8 cellular contexts compared by ENCODE assay signal in genomic region chr1:97920275-97920831, GRCh38. TPM values are rescaled to one million over a fixed set of nuclear protein-coding genes. Genes with fewer than 3 reads are reported as not detected.
DNase-seq lines count a peak whose midpoint lies in the region; TF ChIP-seq lines count a peak whose summit lies in the region.

No MANE protein-coding gene starts in this region.

- H3K4me1 Mint-ChIP-seq in activated T-helper 1 cell treated with anti-CD3 and anti-CD28 coated beads, Interleukin-12 subunit alpha, Interleukin-12 subunit beta, Interleukin-2, Interleukin-4 antibody, amounts not matched to agents 30 ng/mL and 10 ng/mL and 1 ng/mL, durations not matched to agents 14 hours and 24 hours and 36 hours (ENCODE audit: low read depth): peaks cover 63% of the 10 kb centered on the region

- H3K4me3 ChIP-seq in right atrium auricular region (peak overlapping the region; percentile 81 to 93), rectal smooth muscle tissue (ENCODE audit: low read length) (peak overlapping the region; percentile 94)

- H3K36me3 ChIP-seq in right atrium auricular region (no peaks in the 10 kb centered on the region), rectal smooth muscle tissue (ENCODE audit: control insufficient read depth, insufficient read depth, low read length) (no peaks in the 10 kb centered on the region)

- peaks cover 4% of the 10 kb centered on the region for H3K36me3 Mint-ChIP-seq in activated T-helper 1 cell treated with anti-CD3 and anti-CD28 coated beads, Interleukin-12 subunit alpha, Interleukin-12 subunit beta, Interleukin-2, Interleukin-4 antibody, amounts not matched to agents 30 ng/mL and 10 ng/mL and 1 ng/mL, durations not matched to agents 14 hours and 24 hours and 36 hours (ENCODE audit: low read depth)

- TF ChIP-seq EP300 in Ishikawa (IDR thresholded peaks at IDR 0.05; ENCODE audit: borderline replicate concordance): no peak

- H3K9me3 Mint-ChIP-seq in activated T-helper 1 cell treated with anti-CD3 and anti-CD28 coated beads, Interleukin-12 subunit alpha, Interleukin-12 subunit beta, Interleukin-2, Interleukin-4 antibody, amounts not matched to agents 30 ng/mL and 10 ng/mL and 1 ng/mL, durations not matched to agents 14 hours and 24 hours and 36 hours: no peaks in the 10 kb centered on the region

- intact Hi-C loops in activated T-helper 1 cell treated with anti-CD3 and anti-CD28 coated beads, Interleukin-12 subunit alpha, Interleukin-12 subunit beta, Interleukin-2, Interleukin-4 antibody, amounts not matched to agents 30 ng/mL and 10 ng/mL and 1 ng/mL, durations not matched to agents 14 hours and 24 hours and 36 hours (cut with micrococcal nuclease): loop anchor here (1.0 to 10.0 kb wide), 7 partner anchors 8 to 1198 kb away; partner anchors contain the start of gene PTBP2

- no peaks in the 10 kb centered on the region for H3K27me3 ChIP-seq in right atrium auricular region
- no peaks in the 10 kb centered on the region for H3K27me3 ChIP-seq in rectal smooth muscle tissue (ENCODE audit: control insufficient read depth, insufficient read depth, low read length)

- peak overlapping the region; percentile 93 for H3K4me3 Mint-ChIP-seq in activated T-helper 1 cell treated with anti-CD3 and anti-CD28 coated beads, Interleukin-12 subunit alpha, Interleukin-12 subunit beta, Interleukin-2, Interleukin-4 antibody, amounts not matched to agents 30 ng/mL and 10 ng/mL and 1 ng/mL, durations not matched to agents 14 hours and 24 hours and 36 hours

- no peak for TF ChIP-seq RAD21 in Ishikawa (IDR thresholded peaks at IDR 0.05; ENCODE audit: low read depth)

- H3K4me1 ChIP-seq in right atrium auricular region (peaks cover 0 to 30% of the 10 kb centered on the region in 2 donors), rectal smooth muscle tissue (ENCODE audit: control insufficient read depth, insufficient read depth, low read length) (peaks cover 2% of the 10 kb centered on the region)

- H3K27ac Mint-ChIP-seq in activated T-helper 1 cell treated with anti-CD3 and anti-CD28 coated beads, Interleukin-12 subunit alpha, Interleukin-12 subunit beta, Interleukin-2, Interleukin-4 antibody, amounts not matched to agents 30 ng/mL and 10 ng/mL and 1 ng/mL, durations not matched to agents 14 hours and 24 hours and 36 hours: peak overlapping the region; percentile 93

- H3K9me3 ChIP-seq in right atrium auricular region: no peaks in the 10 kb centered on the region

- H3K27ac ChIP-seq in right atrium auricular region (peak overlapping the region; percentile 92 to 94), rectal smooth muscle tissue (ENCODE audit: low read depth, low read length) (peak overlapping the region; percentile 93)

- H3K9ac ChIP-seq in rectal smooth muscle tissue (ENCODE audit: low read length): peak overlapping the region; percentile 85

- DNase-seq in stimulated activated naive CD4-positive, alpha-beta T cell treated with Interleukin-2 at 50 U/mL for 16 hours (lab: John Stamatoyannopoulos, UW): peak; percentile 78
- no peak for DNase-seq in stimulated activated naive CD4-positive, alpha-beta T cell (lab: John Stamatoyannopoulos, UW)
- no peak for DNase-seq in activated T-helper 1 cell treated with anti-CD3 and anti-CD28 coated beads, Interleukin-12 subunit alpha, Interleukin-12 subunit beta, Interleukin-2, Interleukin-4 antibody, amounts not matched to agents 30 ng/mL and 10 ng/mL and 1 ng/mL, durations not matched to agents 14 hours and 24 hours and 36 hours (ENCODE audit: low spot score)
- DNase-seq in right atrium auricular region (ENCODE audit: low spot score) (no peak), NCI-H1930 (lab: John Stamatoyannopoulos, UW) (no peak), Ammon's horn (ENCODE audit: low spot score) (no peak)

- no peak for TF ChIP-seq CTCF in right atrium auricular region (IDR thresholded peaks at IDR 0.05)

- no peaks in the 10 kb centered on the region for H3K27me3 Mint-ChIP-seq in activated T-helper 1 cell treated with anti-CD3 and anti-CD28 coated beads, Interleukin-12 subunit alpha, Interleukin-12 subunit beta, Interleukin-2, Interleukin-4 antibody, amounts not matched to agents 30 ng/mL and 10 ng/mL and 1 ng/mL, durations not matched to agents 14 hours and 24 hours and 36 hours (ENCODE audit: insufficient read depth)

TF ChIP-seq in Ishikawa, 13 proteins besides CTCF, POLR2A, EP300 and RAD21:
- TF ChIP-seq TCF12 (IDR thresholded peaks at IDR 0.05; ENCODE audit: low read depth): no peak
- 0 out of 2 replicates have a peak, but pooled peaks have one; percentile 5 for TF ChIP-seq TAF1 (IDR thresholded peaks at IDR 0.05; ENCODE audit: low read depth)

RNA-seq across cellular contexts. Expression of gene DPYD, which starts 0.5 kb away (rescaled TPM):
- total RNA-seq in activated T-helper 1 cell treated with anti-CD3 and anti-CD28 coated beads, Interleukin-12 subunit alpha, Interleukin-12 subunit beta, Interleukin-2, Interleukin-4 antibody, amounts not matched to agents 30 ng/mL and 10 ng/mL and 1 ng/mL, durations not matched to agents 14 hours and 24 hours and 36 hours: 16.2 and 17.9 TPM in 2 replicates
- 10 to 100 TPM; 11.3 to 14.5 TPM for total RNA-seq in right atrium auricular region
